ENCODE assay signal across 8 cellular contexts in the genomic region with DNA sequence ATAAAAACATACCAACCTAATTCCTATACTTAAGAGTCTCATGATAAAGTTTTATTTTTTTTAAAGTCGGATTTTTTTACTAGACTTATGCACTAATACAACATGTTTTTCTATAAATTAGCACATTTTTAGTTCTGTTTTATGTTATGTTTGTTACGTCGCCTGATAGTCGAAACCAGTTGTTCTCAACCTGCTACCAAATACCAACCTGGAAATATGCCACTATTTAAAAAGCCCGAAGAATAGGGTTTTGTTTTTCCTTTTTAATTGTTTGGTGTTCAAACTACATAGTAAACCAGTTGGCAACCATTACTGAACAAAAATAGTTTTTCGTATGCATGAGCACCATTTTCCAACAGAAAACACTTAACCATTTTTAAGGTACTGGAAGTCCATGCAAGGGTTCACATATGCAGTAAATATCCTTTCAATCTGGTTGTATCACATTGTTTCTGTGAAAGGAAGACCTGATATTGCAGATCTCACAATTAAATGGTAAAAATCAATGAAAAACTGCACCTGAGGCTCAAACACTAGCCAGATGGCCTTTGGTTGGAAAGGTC. TPM values are rescaled to one million over a fixed set of nuclear protein-coding genes. Genes with fewer than 3 reads are reported as not detected.
DNase-seq lines count a peak whose midpoint lies in the region; ATAC-seq and TF ChIP-seq lines count a peak whose summit lies in the region.

No MANE protein-coding gene starts in this region.

- peaks cover 13 to 19% (median 15%) of the 10 kb centered on the region in 3 donors for H3K4me1 Mint-ChIP-seq in naive B cell

- BruUV-seq in A673 (replicated peaks; lab: Mats Ljungman, UMichigan) = no TSS peak

- H3K27ac Mint-ChIP-seq in naive B cell = no peak overlapping the region

- H3K4me1 ChIP-seq in A673 (ENCODE audit: insufficient read depth, low read length, poor library complexity, severe bottlenecking) = peaks cover 6% of the 10 kb centered on the region
- H3K4me1 ChIP-seq in duodenal mucosa (ENCODE audit: control insufficient read depth in 1 of 2, insufficient read depth in 2 of 2, low read length in 2 of 2) = peaks cover 7 to 14% of the 10 kb centered on the region in 2 donors

- DNase-seq in A673 (ENCODE audit: low spot score) (no peak), naive B cell (no peak), iPS-NIHi11 (ENCODE audit: low spot score) (no peak), HT-29 (ENCODE audit: low spot score) (no peak)
- no peak for DNase-seq in Jurkat, Clone E6-1 (ENCODE audit: low read depth, low spot score)

- intact Hi-C loops in A673 (cut with micrococcal nuclease; ENCODE audit: unreplicated experiment) = loop anchor here (10.0 kb wide), 1 partner anchor 110 kb away; no protein-coding TSS in a partner anchor

- ATAC-seq in naive B cell (ENCODE audit: low read depth in 2 of 2) = no peak
- ATAC-seq in HG03378 (IDR thresholded peaks at IDR 0.05; ENCODE audit: unreplicated experiment) = no peak
- no peak for ATAC-seq in GM21447 (IDR thresholded peaks at IDR 0.05; ENCODE audit: unreplicated experiment)

- CTCF ChIA-PET in A673 (lab: Charles Lee) = no interaction called here

- H3K27me3 Mint-ChIP-seq in naive B cell = peaks cover 48 to 56% (median 53%) of the 10 kb centered on the region in 3 donors

- H3K27me3 ChIP-seq in A673 (replicated peaks; ENCODE audit: insufficient read depth, low read depth, low read length, poor library complexity) (no peaks in the 10 kb centered on the region), duodenal mucosa (ENCODE audit: control insufficient read depth in 1 of 2, insufficient read depth in 2 of 2, low read length in 2 of 2) (no peaks in the 10 kb centered on the region)

- POLR2A ChIA-PET in A673 (lab: Charles Lee; ENCODE audit: low non-redundant PET) = no interaction called here

- H3K9me3 ChIP-seq in A673 (ENCODE audit: low read depth, low read length, poor library complexity, severe bottlenecking) (no peaks in the 10 kb centered on the region), duodenal mucosa (ENCODE audit: control insufficient read depth in 1 of 2, low read length in 2 of 2) (no peaks in the 10 kb centered on the region)

- H3K27ac ChIP-seq in A673 (ENCODE audit: low read depth, low read length, poor library complexity, severe bottlenecking) (peak overlapping the region; percentile 80), duodenal mucosa (ENCODE audit: low read depth, low read length) (no peak overlapping the region)

- H3K36me3 Mint-ChIP-seq in naive B cell = peaks cover 0 to 10% of the 10 kb centered on the region in 2 donors

- H3K36me3 ChIP-seq in A673 (ENCODE audit: insufficient read depth, low read length, poor library complexity, severe bottlenecking) (no peaks in the 10 kb centered on the region), duodenal mucosa (ENCODE audit: control insufficient read depth in 1 of 2, insufficient read depth in 2 of 2, low read length in 2 of 2) (no peaks in the 10 kb centered on the region)

- peak overlapping the region; percentile 55 to 61 for H3K9ac ChIP-seq in duodenal mucosa (ENCODE audit: low read depth in 1 of 2, low read length in 2 of 2)

- peaks cover 0 to 7% (median 0%) of the 10 kb centered on the region in 7 donors for H3K9me3 Mint-ChIP-seq in naive B cell

- peak overlapping the region; percentile 54 to 78 (median 72) for H3K4me3 Mint-ChIP-seq in naive B cell

- TF ChIP-seq CTCF in A673 (conservative IDR thresholded peaks at IDR 0.05; ENCODE audit: low read depth, low read length) = no peak

- H3K4me3 ChIP-seq in A673 (ENCODE audit: low read depth, low read length, poor library complexity, severe bottlenecking) = peak overlapping the region; percentile 81
- peak overlapping the region; percentile 66 for H3K4me3 ChIP-seq in Jurkat, Clone E6-1 (ENCODE audit: low read length)
- peak overlapping the region; percentile 76 to 78 for H3K4me3 ChIP-seq in duodenal mucosa (ENCODE audit: low read depth in 1 of 2, low read length in 2 of 2)

RNA-seq across cellular contexts. Expression of a gene that starts 1.4 kb away (rescaled TPM):
- 42.9 and 43.4 TPM in 2 replicates for total RNA-seq in A673 (2021)
- polyA plus RNA-seq in Jurkat, Clone E6-1 (2012; ENCODE audit: insufficient read depth, insufficient read length) = 3.1 TPM
- polyA plus RNA-seq in naive B cell (ENCODE audit: low read depth in 6 of 6) = under 1 TPM in 1 of 6 donors, not detected in 5; 0.19 TPM
- total RNA-seq in HT-29 (2014; rRNA removed; shearing (Covaris generic)) = 18.7 and 23.0 TPM in 2 replicates
